In the genomic region with DNA sequence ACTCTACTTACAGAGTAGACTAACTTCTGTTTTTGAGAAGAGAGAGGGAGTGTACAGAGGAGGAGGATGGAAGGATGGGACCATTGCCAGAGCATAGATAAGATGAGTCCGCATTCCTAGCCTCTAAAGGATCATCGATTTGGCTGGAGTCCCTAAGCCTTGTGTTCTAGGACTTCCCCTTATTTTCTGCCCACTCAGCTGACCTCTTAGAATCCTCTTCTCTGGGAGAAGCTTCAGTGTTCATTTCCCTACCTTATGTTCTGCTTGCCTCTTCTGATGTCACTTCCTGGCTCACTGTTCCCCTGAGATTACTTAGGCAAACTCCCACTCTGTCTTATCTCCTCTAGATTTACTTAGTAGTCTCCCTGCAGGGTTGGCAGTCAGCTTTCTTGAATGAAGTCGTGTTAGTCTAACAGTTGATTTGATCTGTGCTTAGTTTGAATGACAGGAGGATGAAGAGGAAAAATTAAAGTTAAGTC, we compare ENCODE assay signal across 10 cellular contexts.
A peak's percentile ranks its signal among the peaks of the same experiment; 100 is the strongest.
DNase-seq lines count a peak whose midpoint lies in the region; ATAC-seq, FAIRE-seq and TF ChIP-seq lines count a peak whose summit lies in the region.
"Had no signal": no experiment of that assay in that cellular context is flagged by ENCODE, and none has a peak within 500 bp of the region (broad histone marks: within the 10 kb centered on the region; RNA-seq: fewer than 3 reads in every experiment).

No MANE protein-coding gene starts in this region.

- H3K79me2 ChIP-seq in smooth muscle cell (ENCODE audit: low read depth) = no peaks in the 10 kb centered on the region

- H4K20me1 ChIP-seq in smooth muscle cell (ENCODE audit: low read depth) = no peaks in the 10 kb centered on the region

- H3K9ac ChIP-seq in smooth muscle cell (ENCODE audit: low read depth) = no peak overlapping the region

- intact Hi-C loops in heart left ventricle (cut with DNase I) = no loop called here

- H3K4me3 ChIP-seq in heart left ventricle (no peak overlapping the region), smooth muscle cell (no peak overlapping the region)

- no peak for FAIRE-seq in HTR-8/SVneo (lab: Jason Lieb, UNC)
- FAIRE-seq: astrocyte had no signal

- H3K9me3 ChIP-seq in heart left ventricle (no peaks in the 10 kb centered on the region), smooth muscle cell (replicated peaks; ENCODE audit: low read depth) (no peaks in the 10 kb centered on the region)

- H3K4me1 ChIP-seq in heart left ventricle = peaks cover 0 to 90% (median 38%) of the 10 kb centered on the region in 12 donors
- H3K4me1 ChIP-seq in smooth muscle cell (ENCODE audit: low read depth) = peaks cover 14% of the 10 kb centered on the region

- H3K27me3 ChIP-seq in heart left ventricle = no peaks in the 10 kb centered on the region
- H3K27me3 ChIP-seq in smooth muscle cell (ENCODE audit: low read depth) = no peaks in the 10 kb centered on the region

- TF ChIP-seq POLR2A in heart left ventricle (IDR thresholded peaks at IDR 0.05) = no peak

- H3F3A ChIP-seq in smooth muscle cell (ENCODE audit: low read depth) = peaks cover 15% of the 10 kb centered on the region

- ATAC-seq in GM21786 (IDR thresholded peaks at IDR 0.05; ENCODE audit: unreplicated experiment) = peak; percentile 60
- peak; percentile 47 to 81 (median 72) for ATAC-seq in heart left ventricle
- no peak for ATAC-seq in GM21367 (IDR thresholded peaks at IDR 0.05; ENCODE audit: unreplicated experiment)
- ATAC-seq in HG02763 (IDR thresholded peaks at IDR 0.05; ENCODE audit: unreplicated experiment) = no peak
- ATAC-seq in HG03045 (IDR thresholded peaks at IDR 0.05; ENCODE audit: unreplicated experiment) = no peak
- ATAC-seq: T-cell had no signal

- TF ChIP-seq CTCF in heart left ventricle (IDR thresholded peaks at IDR 0.05) = no peak
- no peak for TF ChIP-seq CTCF in smooth muscle cell (IDR thresholded peaks at IDR 0.05; ENCODE audit: borderline replicate concordance, insufficient read depth, poor library complexity, severe bottlenecking)

- H2AFZ ChIP-seq in smooth muscle cell (ENCODE audit: low read depth) = no peak overlapping the region

- DNase-seq in OCI-M2 (lab: John Stamatoyannopoulos, UW; ENCODE audit: unreplicated experiment) (peak; percentile 61), heart left ventricle (peak in 3 of 5 donors; percentile 31 to 44 (median 33)), smooth muscle cell (lab: John Stamatoyannopoulos, UW; ENCODE audit: unreplicated experiment) (no peak), HTR-8/SVneo (ENCODE audit: insufficient read length, low spot score) (no peak)
- DNase-seq: T-cell had no signal

- peak overlapping the region in 11 of 12 donors; percentile 7 to 82 (median 60) for H3K27ac ChIP-seq in heart left ventricle
- H3K27ac ChIP-seq in smooth muscle cell (ENCODE audit: low read depth) = peak overlapping the region; percentile 75

- WGBS in heart left ventricle, 4 donors = 5 to 12% (median 8%) methylated on average over 3 of the region's 3 CpGs
- WGBS in smooth muscle cell (ENCODE audit: low lambda C conversion rate) = 15% methylated on average over 3 of the region's 3 CpGs

- H3K36me3 ChIP-seq in heart left ventricle = peaks cover 0 to 5% (median 0%) of the 10 kb centered on the region in 9 donors
- no peaks in the 10 kb centered on the region for H3K36me3 ChIP-seq in smooth muscle cell (ENCODE audit: low read depth)

- peak overlapping the region; percentile 68 for H3K4me2 ChIP-seq in smooth muscle cell

Comparison
In these comparisons a context has a peak if more than half of its experiments do, and no peak if none do; other contexts are left out.
1. ATAC-seq: peak in GM21786 (single experiment) and heart left ventricle (4 of 4); none in GM21367 (single experiment), HG02763 (single experiment) and HG03045 (single experiment).
2. DNase-seq: peak in OCI-M2 (single experiment) and heart left ventricle (3 of 5); none in smooth muscle cell (single experiment) and HTR-8/SVneo (single experiment).